29 cellular contexts compared by ENCODE assay signal in the genomic region with DNA sequence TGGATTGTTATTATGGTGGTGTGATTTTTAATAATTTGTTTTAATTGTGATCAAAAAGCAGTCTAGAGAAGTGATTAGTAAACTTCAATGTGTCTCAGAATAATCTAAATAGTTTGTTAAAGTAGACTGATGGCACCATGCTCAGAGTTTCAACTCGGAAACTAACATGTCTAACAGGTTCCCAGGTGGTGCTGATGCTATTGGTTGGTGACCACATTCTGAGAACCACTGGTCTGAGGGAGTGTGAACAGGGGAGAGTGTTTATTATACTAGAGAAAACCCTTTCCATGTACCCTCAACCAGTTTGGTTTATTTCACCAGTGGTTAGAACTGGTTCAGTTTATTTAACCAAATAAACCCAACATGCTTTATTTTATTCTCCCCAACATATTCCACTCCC.
"Had no signal": no experiment of that assay in that cellular context is flagged by ENCODE, and none has a peak within 500 bp of the region (broad histone marks: within the 10 kb centered on the region; RNA-seq: fewer than 3 reads in every experiment).

No MANE protein-coding gene starts in this region.

- H3K27me3 Mint-ChIP-seq: dendritic cell treated with granulocyte-macrophage colony-stimulating factor and Interleukin-4, amounts not matched to agents 40 ng/mL and 50 ng/mL, for 4 days had no signal

- H3K36me3 ChIP-seq: colonic mucosa, esophagus muscularis mucosa, esophagus squamous epithelium, gastrocnemius medialis, gastroesophageal sphincter, heart left ventricle, heart right ventricle had no signal

- H3K4me3 ChIP-seq: colonic mucosa, coronary artery, dorsolateral prefrontal cortex, esophagus muscularis mucosa, esophagus squamous epithelium, gastrocnemius medialis, gastroesophageal sphincter, heart left ventricle, heart right ventricle had no signal

- DNase-seq: colonic mucosa; cortex of kidney; dermis blood vessel endothelial cell; dorsolateral prefrontal cortex; effector CD4-positive, alpha-beta T cell; effector CD8-positive, alpha-beta T cell; effector memory CD4-positive, alpha-beta T cell; effector memory CD8-positive, alpha-beta T cell; endodermal cell; erythroblast; esophagus squamous epithelium; foreskin fibroblast; foreskin keratinocyte; foreskin melanocyte; gastrocnemius medialis; glutamatergic neuron; head of caudate nucleus; heart left ventricle; heart right ventricle had no signal

- H3K9me3 Mint-ChIP-seq: dendritic cell treated with granulocyte-macrophage colony-stimulating factor and Interleukin-4, amounts not matched to agents 40 ng/mL and 50 ng/mL, for 4 days; effector memory CD8-positive, alpha-beta T cell; endodermal cell had no signal

- H3K27me3 ChIP-seq: colonic mucosa, dorsolateral prefrontal cortex, esophagus muscularis mucosa, esophagus squamous epithelium, foreskin keratinocyte, gastrocnemius medialis, gastroesophageal sphincter, heart left ventricle, heart right ventricle had no signal

- H3K4me3 Mint-ChIP-seq: dendritic cell treated with granulocyte-macrophage colony-stimulating factor and Interleukin-4, amounts not matched to agents 40 ng/mL and 50 ng/mL, for 4 days; effector memory CD8-positive, alpha-beta T cell; endodermal cell had no signal

- H3K27ac ChIP-seq: colonic mucosa, coronary artery, dorsolateral prefrontal cortex, epithelial cell of prostate, esophagus muscularis mucosa, esophagus squamous epithelium, foreskin keratinocyte, gastrocnemius medialis, gastroesophageal sphincter, heart left ventricle, heart right ventricle had no signal

- FAIRE-seq: colon, endometrium, endothelial cell of umbilical vein, frontal cortex had no signal

- H3K27ac Mint-ChIP-seq: dendritic cell treated with granulocyte-macrophage colony-stimulating factor and Interleukin-4, amounts not matched to agents 40 ng/mL and 50 ng/mL, for 4 days; effector memory CD8-positive, alpha-beta T cell; endodermal cell had no signal

- ATAC-seq: effector memory CD8-positive, alpha-beta T cell; esophagus mucosa; foreskin keratinocyte; gastrocnemius medialis; gastroesophageal sphincter; heart left ventricle; heart right ventricle had no signal

- H3K4me1 ChIP-seq: colonic mucosa, esophagus muscularis mucosa, esophagus squamous epithelium, foreskin keratinocyte, gastrocnemius medialis, gastroesophageal sphincter had no signal

- H3K9me3 ChIP-seq: colonic mucosa, esophagus muscularis mucosa, esophagus squamous epithelium, gastrocnemius medialis, gastroesophageal sphincter, heart left ventricle, heart right ventricle had no signal
